ENCODE assay signal across 19 cellular contexts in the genomic region with DNA sequence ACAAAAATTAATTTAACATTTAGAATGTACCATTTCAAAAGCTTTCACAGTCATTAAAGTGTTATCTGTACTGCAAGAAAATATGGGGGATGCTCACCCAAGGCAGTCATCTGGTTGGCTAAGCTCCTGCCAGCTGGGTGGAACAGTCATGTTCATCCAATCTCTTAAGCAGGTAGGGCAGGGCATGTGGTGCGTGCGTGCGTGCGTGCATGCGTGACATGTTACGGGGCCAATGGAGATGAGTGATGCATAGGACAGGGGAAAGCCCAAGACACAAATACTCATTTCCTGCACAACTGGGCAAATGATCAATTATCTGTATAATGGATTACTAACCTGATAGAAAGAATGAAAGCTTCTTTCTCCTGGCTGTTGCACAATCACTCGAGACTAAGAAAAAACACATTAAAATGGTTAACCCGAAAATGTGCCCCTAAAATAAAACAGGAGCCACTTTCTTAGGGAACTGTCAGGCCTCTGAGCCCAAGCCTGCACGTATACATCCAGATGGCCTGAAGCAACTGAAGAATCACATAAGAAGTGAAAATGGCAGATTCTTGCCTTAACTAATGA.
A peak's percentile ranks its signal among the peaks of the same experiment; 100 is the strongest.
DNase-seq lines count a peak whose midpoint lies in the region; ATAC-seq, FAIRE-seq and TF ChIP-seq lines count a peak whose summit lies in the region.
"Had no signal": no experiment of that assay in that cellular context is flagged by ENCODE, and none has a peak within 500 bp of the region (broad histone marks: within the 10 kb centered on the region; RNA-seq: fewer than 3 reads in every experiment).

No MANE protein-coding gene starts in this region.

- TF ChIP-seq CTCF in GM06990 (IDR thresholded peaks at IDR 0.05; ENCODE audit: insufficient read depth, low read length, poor library complexity, severe bottlenecking) (no peak), glutamatergic neuron (IDR thresholded peaks at IDR 0.05; ENCODE audit: partially characterized antibody, unreplicated experiment) (no peak)

- DNase-seq in GM06990 (ENCODE audit: extremely low read depth, insufficient read length): peak; percentile 42
- DNase-seq in GM19239 (ENCODE audit: insufficient read length, low spot score): no peak
- peak; percentile 53 for DNase-seq in RCC 7860 (ENCODE audit: low spot score)
- peak; percentile 39 for DNase-seq in glutamatergic neuron
- no peak for DNase-seq in DMS153 (lab: John Stamatoyannopoulos, UW)
- no peak for DNase-seq in T1000 (lab: John Stamatoyannopoulos, UW)
- no peak for DNase-seq in T-helper 9 cell
- DNase-seq: activated CD4-positive, alpha-beta T cell treated with anti-CD3 and anti-CD28 coated beads, Interleukin-2, amount 10 ng/mL, durations not matched to agents 7 days and 5 days; caudate nucleus; hippocampal formation; KG1; NCI-H1092 treated with DMSO at 0.1 percent for 48 hours; ovary; SHP77; stimulated activated CD4-positive, alpha-beta T cell treated with anti-CD3 and anti-CD28 coated beads, Interleukin-4, amount 100 ng/mL, for 1 hour had no signal

- peaks cover 15% of the 10 kb centered on the region for H3K4me1 Mint-ChIP-seq in glutamatergic neuron (ENCODE audit: low read depth, unreplicated experiment)
- H3K4me1 Mint-ChIP-seq: activated CD4-positive, alpha-beta T cell treated with anti-CD3 and anti-CD28 coated beads, Interleukin-2, amount 10 ng/mL, durations not matched to agents 7 days and 5 days had no signal

- no peaks in the 10 kb centered on the region for H3K9me3 Mint-ChIP-seq in glutamatergic neuron (ENCODE audit: unreplicated experiment)
- H3K9me3 Mint-ChIP-seq: activated CD4-positive, alpha-beta T cell treated with anti-CD3 and anti-CD28 coated beads, Interleukin-2, amount 10 ng/mL, durations not matched to agents 7 days and 5 days; activated T-cell treated with anti-CD3 and anti-CD28 coated beads, Interleukin-2, amount 50 U/mL, for 72 hours had no signal

- H3K27ac Mint-ChIP-seq in glutamatergic neuron (ENCODE audit: unreplicated experiment): peak overlapping the region; percentile 62
- H3K27ac Mint-ChIP-seq: activated CD4-positive, alpha-beta T cell treated with anti-CD3 and anti-CD28 coated beads, Interleukin-2, amount 10 ng/mL, durations not matched to agents 7 days and 5 days; activated T-cell treated with anti-CD3 and anti-CD28 coated beads, Interleukin-2, amount 50 U/mL, for 72 hours; B cell had no signal

- H3K27me3 ChIP-seq in GM06990 (replicated peaks; ENCODE audit: control insufficient read depth, insufficient read depth, low read length): no peaks in the 10 kb centered on the region
- H3K27me3 ChIP-seq: ovary had no signal

- H3K36me3 ChIP-seq in GM06990 (ENCODE audit: control insufficient read depth, insufficient read depth, low read length): no peaks in the 10 kb centered on the region
- H3K36me3 ChIP-seq: ovary had no signal

- no peaks in the 10 kb centered on the region for H3K36me3 Mint-ChIP-seq in glutamatergic neuron (ENCODE audit: unreplicated experiment)

- H3K4me3 ChIP-seq in GM06990 (replicated peaks; ENCODE audit: low read depth, low read length): no peak overlapping the region
- H3K4me3 ChIP-seq: ovary had no signal

- FAIRE-seq in GM19239 (lab: Jason Lieb, UNC): peak; percentile 56
- FAIRE-seq in RCC 7860 (lab: Jason Lieb, UNC): no peak

- no peak overlapping the region for H3K4me3 Mint-ChIP-seq in glutamatergic neuron (ENCODE audit: unreplicated experiment)
- H3K4me3 Mint-ChIP-seq: activated CD4-positive, alpha-beta T cell treated with anti-CD3 and anti-CD28 coated beads, Interleukin-2, amount 10 ng/mL, durations not matched to agents 7 days and 5 days; activated T-cell treated with anti-CD3 and anti-CD28 coated beads, Interleukin-2, amount 50 U/mL, for 72 hours; B cell had no signal

- no peaks in the 10 kb centered on the region for H3K27me3 Mint-ChIP-seq in glutamatergic neuron (ENCODE audit: unreplicated experiment)
- H3K27me3 Mint-ChIP-seq: activated CD4-positive, alpha-beta T cell treated with anti-CD3 and anti-CD28 coated beads, Interleukin-2, amount 10 ng/mL, durations not matched to agents 7 days and 5 days; B cell had no signal

- ATAC-seq in GM19035 (IDR thresholded peaks at IDR 0.05; ENCODE audit: unreplicated experiment): no peak
- ATAC-seq: left lobe of liver had no signal

Comparison
In these comparisons a context has a peak if more than half of its experiments do, and no peak if none do; other contexts are left out.
1. DNase-seq: peak in GM06990 (single experiment), RCC 7860 (single experiment) and glutamatergic neuron (single experiment); none in GM19239 (single experiment), DMS153 (single experiment), T1000 (single experiment) and T-helper 9 cell (single experiment).